24 cellular contexts compared by ENCODE assay signal in the genomic region with DNA sequence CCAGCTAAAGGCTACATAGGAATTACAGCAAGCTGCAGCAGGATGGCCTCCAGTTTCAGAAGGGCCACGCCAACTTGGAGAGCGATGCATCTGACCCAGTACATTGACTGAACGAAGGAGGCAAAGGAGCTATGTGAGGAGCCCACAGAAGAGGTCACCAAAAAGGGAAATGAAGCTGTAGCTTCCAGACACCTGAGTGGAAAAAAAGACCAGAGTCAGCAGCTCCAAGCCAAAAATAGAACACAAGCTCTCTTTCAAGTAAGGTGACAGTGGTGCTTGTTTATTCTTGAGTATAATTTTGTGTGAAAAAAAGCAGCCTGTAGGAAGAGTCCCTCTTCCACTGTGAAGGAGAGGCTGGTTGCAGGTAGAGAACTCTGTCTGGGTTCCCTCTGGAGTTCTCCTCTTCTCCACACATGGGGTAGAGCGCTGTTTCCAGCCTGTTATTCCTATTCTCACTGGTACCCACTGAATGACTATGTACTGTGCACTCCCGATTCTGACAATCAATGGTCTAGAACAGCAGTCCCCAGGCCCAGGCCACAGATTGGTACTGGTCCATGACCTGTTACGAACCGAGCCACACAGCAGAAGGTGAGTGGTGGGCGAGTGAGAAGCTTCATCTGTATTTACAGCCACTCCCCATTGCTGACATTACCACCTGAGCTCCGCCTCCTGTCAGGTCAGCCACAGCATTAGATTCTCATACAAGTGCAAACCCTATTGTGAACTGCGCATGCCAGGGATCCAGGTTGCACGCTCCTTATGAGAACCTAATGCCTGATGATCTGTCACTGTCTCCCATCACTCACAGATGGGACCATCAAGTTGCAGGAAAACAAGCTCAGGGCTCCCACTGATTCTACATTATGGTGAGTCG. TPM values are rescaled to one million over a fixed set of nuclear protein-coding genes. Genes with fewer than 3 reads are reported as not detected.
A peak's percentile ranks its signal among the peaks of the same experiment; 100 is the strongest.
DNase-seq lines count a peak whose midpoint lies in the region; TF ChIP-seq lines count a peak whose summit lies in the region.
"Had no signal": no experiment of that assay in that cellular context is flagged by ENCODE, and none has a peak within 500 bp of the region (broad histone marks: within the 10 kb centered on the region; RNA-seq: fewer than 3 reads in every experiment).

No MANE protein-coding gene starts in this region.

- H3K27me3 Mint-ChIP-seq in activated naive CD8-positive, alpha-beta T cell: no peaks in the 10 kb centered on the region
- peaks cover 4% of the 10 kb centered on the region for H3K27me3 Mint-ChIP-seq in neural progenitor cell (ENCODE audit: insufficient read depth, low read depth)

- no peak overlapping the region for H3K9ac ChIP-seq in neural progenitor cell

- no peaks in the 10 kb centered on the region for H3K9me3 ChIP-seq in HEK293 (ENCODE audit: control insufficient read depth, insufficient read depth, low read depth, low read length)
- no peaks in the 10 kb centered on the region for H3K9me3 ChIP-seq in neural progenitor cell (ENCODE audit: low read depth)
- H3K9me3 ChIP-seq: esophagus muscularis mucosa, gastrocnemius medialis, thyroid gland had no signal

- POLR2A ChIA-PET in HEK293 (lab: Yijun Ruan, JAX): interaction anchor here (0.6 to 1.1 kb wide), 2 partner anchors 54 to 64 kb away, joined by 3 read pairs; no protein-coding TSS in a partner anchor

- peaks cover 3% of the 10 kb centered on the region; the same call in 1 of the 2 replicates for H3K4me1 ChIP-seq in HEK293 (ENCODE audit: control insufficient read depth, insufficient read depth, low read length)
- peaks cover 14% of the 10 kb centered on the region for H3K4me1 ChIP-seq in neural progenitor cell
- H3K4me1 ChIP-seq: esophagus muscularis mucosa, gastrocnemius medialis, thyroid gland had no signal

- H3K79me2 ChIP-seq in neural progenitor cell (ENCODE audit: low read depth): no peaks in the 10 kb centered on the region

- CTCF ChIA-PET in HEK293 (lab: Yijun Ruan, JAX): interaction anchor here (0.6 to 3.1 kb wide), 10 partner anchors 14 to 929 kb away, joined by 3 to 37 read pairs (median 4); no protein-coding TSS in a partner anchor

- H3K27ac Mint-ChIP-seq in activated naive CD8-positive, alpha-beta T cell: peak overlapping the region; percentile 36
- no peak overlapping the region for H3K27ac Mint-ChIP-seq in neural progenitor cell
- H3K27ac Mint-ChIP-seq: brain had no signal

- no peak overlapping the region for H3K4me3 Mint-ChIP-seq in activated naive CD8-positive, alpha-beta T cell
- no peak overlapping the region for H3K4me3 Mint-ChIP-seq in neural progenitor cell
- H3K4me3 Mint-ChIP-seq: brain, neural crest cell had no signal

- H3K36me3 ChIP-seq in HEK293 (ENCODE audit: control insufficient read depth in 2 of 2, insufficient read depth in 1 of 2, low read length in 2 of 2): no peaks in the 10 kb centered on the region
- no peaks in the 10 kb centered on the region for H3K36me3 ChIP-seq in neural progenitor cell
- H3K36me3 ChIP-seq: esophagus muscularis mucosa, gastrocnemius medialis, thyroid gland had no signal

- peaks cover 4% of the 10 kb centered on the region for H3F3A ChIP-seq in neural progenitor cell (ENCODE audit: low read depth)

- H3K9me3 Mint-ChIP-seq in activated naive CD8-positive, alpha-beta T cell (ENCODE audit: low read depth): no peaks in the 10 kb centered on the region
- H3K9me3 Mint-ChIP-seq in neural progenitor cell: peaks cover 3% of the 10 kb centered on the region
- H3K9me3 Mint-ChIP-seq: neural crest cell had no signal

- no peaks in the 10 kb centered on the region for H3K27me3 ChIP-seq in neural progenitor cell
- H3K27me3 ChIP-seq: gastrocnemius medialis, thyroid gland had no signal

- no peaks in the 10 kb centered on the region for H4K20me1 ChIP-seq in neural progenitor cell (ENCODE audit: low read depth)

- H3K36me3 Mint-ChIP-seq in activated naive CD8-positive, alpha-beta T cell: no peaks in the 10 kb centered on the region
- no peaks in the 10 kb centered on the region for H3K36me3 Mint-ChIP-seq in neural progenitor cell
- H3K36me3 Mint-ChIP-seq: brain had no signal

- DNase-seq in DMS53 (lab: John Stamatoyannopoulos, UW): peak; percentile 8
- DNase-seq in DMS53 treated with DMSO at 0.1 percent for 48 hours (lab: John Stamatoyannopoulos, UW; ENCODE audit: unreplicated experiment): no peak
- no peak for DNase-seq in neural progenitor cell (ENCODE audit: low spot score)
- DNase-seq in NCI-H510A treated with DMSO at 0.1 percent for 48 hours (lab: John Stamatoyannopoulos, UW): no peak
- no peak for DNase-seq in pons (ENCODE audit: low spot score)
- DNase-seq in NCI-H2107 treated with DMSO at 0.1 percent for 48 hours (lab: John Stamatoyannopoulos, UW; ENCODE audit: unreplicated experiment): no peak
- DNase-seq: activated CD4-positive, CD25-positive, alpha-beta regulatory T cell; activated effector memory CD4-positive, alpha-beta T cell treated with Interleukin-2 at 50 U/mL for 16 hours; effector memory CD4-positive, alpha-beta T cell; gastrocnemius medialis; GOT3; islet precursor cell; NCI-H1417; NCI-H510A; T1000; thyroid gland had no signal

- no peak overlapping the region for H3K27ac ChIP-seq in HEK293 (ENCODE audit: extremely low read depth, low read depth, low read length)
- H3K27ac ChIP-seq in neural progenitor cell: no peak overlapping the region
- H3K27ac ChIP-seq: esophagus muscularis mucosa, gastrocnemius medialis, skin epidermis, thyroid gland had no signal

- peak overlapping the region; percentile 12 for H3K4me2 ChIP-seq in neural progenitor cell

- TF ChIP-seq CTCF in HEK293 (tag by site-specific recombination; IDR thresholded peaks at IDR 0.05) (no peak), neural progenitor cell (IDR thresholded peaks at IDR 0.05) (no peak)

- H3K4me3 ChIP-seq in HEK293 (ENCODE audit: low read depth, low read length): no peak overlapping the region
- no peak overlapping the region for H3K4me3 ChIP-seq in neural progenitor cell
- H3K4me3 ChIP-seq: esophagus muscularis mucosa, gastrocnemius medialis, skin epidermis, thyroid gland had no signal

- peaks cover 2% of the 10 kb centered on the region for H3K4me1 Mint-ChIP-seq in activated naive CD8-positive, alpha-beta T cell (ENCODE audit: low read depth)
- no peaks in the 10 kb centered on the region for H3K4me1 Mint-ChIP-seq in neural progenitor cell
- H3K4me1 Mint-ChIP-seq: brain, neural crest cell had no signal

- no peak overlapping the region for H2AFZ ChIP-seq in neural progenitor cell (replicated peaks)

TF ChIP-seq in HEK293, 187 proteins besides CTCF, POLR2A, EP300 and RAD21:
- TF ChIP-seq ZNF610 (tag by site-specific recombination; IDR thresholded peaks at IDR 0.05; ENCODE audit: borderline replicate concordance) (peak; percentile 99), ZNF501 (tag by site-specific recombination; IDR thresholded peaks at IDR 0.05) (no peak)

RNA-seq across cellular contexts. Expression of a gene that starts 15.1 kb away (rescaled TPM):
- total RNA-seq in neural progenitor cell (ENCODE audit: low replicate concordance): not detected in 2 replicates
- total RNA-seq: A172, neural crest cell had no signal

RNA-seq across cellular contexts. Expression of a gene that starts 28.8 kb away (rescaled TPM):
- not detected in 2 replicates for total RNA-seq in neural progenitor cell (ENCODE audit: low replicate concordance)
- total RNA-seq: A172, neural crest cell had no signal

RNA-seq across cellular contexts. Expression of a gene that starts 54.6 kb away (rescaled TPM):
- not detected in 2 replicates for total RNA-seq in neural progenitor cell (ENCODE audit: low replicate concordance)
- total RNA-seq: A172, neural crest cell had no signal

RNA-seq across cellular contexts. Expression of a gene that starts 57.7 kb away (rescaled TPM):
- 3.3 TPM in 1 of 2 replicates, not detected in the other for total RNA-seq in neural progenitor cell (ENCODE audit: low replicate concordance)
- total RNA-seq: mononuclear cell had no signal
